ENCODE assay signal across 29 cellular contexts in genomic region chr3:6577584-6577983, GRCh38.
"Had no signal": no experiment of that assay in that cellular context is flagged by ENCODE, and none has a peak within 500 bp of the region (broad histone marks: within the 10 kb centered on the region; RNA-seq: fewer than 3 reads in every experiment).

No MANE protein-coding gene starts in this region.

- H3K4me1 ChIP-seq: parathyroid adenoma, psoas muscle, right lobe of liver, sigmoid colon, stomach, thyroid gland, tibial nerve, upper lobe of left lung, vagina had no signal

- H3K27ac ChIP-seq: neutrophil, ovary, parathyroid adenoma, psoas muscle, right lobe of liver, sigmoid colon, stomach, thoracic aorta, thyroid gland, tibial nerve, upper lobe of left lung, vagina had no signal

- DNase-seq: nephron progenitor cell; nucleus accumbens; ovary; posterior cingulate gyrus; psoas muscle; right cardiac atrium; right lobe of liver; sigmoid colon; small intestine; stimulated activated CD4-positive, alpha-beta T cell treated with anti-CD3 and anti-CD28 coated beads, Interleukin-15, amount 100 ng/mL, for 24 hours; stimulated activated CD4-positive, alpha-beta T cell treated with anti-CD3 and anti-CD28 coated beads, Interleukin-2, amount 100 ng/mL, for 24 hours; stimulated activated CD4-positive, alpha-beta T cell treated with anti-CD3 and anti-CD28 coated beads, Interleukin-2, amount 100 ng/mL, for 48 hours; stimulated activated CD4-positive, alpha-beta T cell treated with anti-CD3 and anti-CD28 coated beads, Interleukin-4, amount 100 ng/mL, for 24 hours; stimulated activated naive B cell treated with anti-CD40 and anti-IgM and Interleukin-4, amounts not matched to agents 10 μg/mL and 1 μg/mL and 100 μg/mL, for 72 hours; stimulated activated naive CD4-positive, alpha-beta T cell treated with Interleukin-2 at 50 U/mL for 16 hours; stomach; thyroid gland; trophoblast cell; upper lobe of left lung had no signal

- H3K9me3 ChIP-seq: neutrophil, ovary, psoas muscle, right lobe of liver, sigmoid colon, thoracic aorta, thyroid gland, upper lobe of left lung, vagina had no signal

- H3K9ac ChIP-seq: parathyroid adenoma had no signal

- H3K9me3 Mint-ChIP-seq: nephron progenitor cell had no signal

- H3K36me3 ChIP-seq: neutrophil, ovary, right lobe of liver, sigmoid colon, stomach, thoracic aorta, thyroid gland, tibial nerve, upper lobe of left lung, vagina had no signal

- H3K36me3 Mint-ChIP-seq: stimulated activated effector memory CD8-positive, alpha-beta T cell treated with anti-CD3 and anti-CD28 coated beads, Interleukin-12 subunit alpha, Interleukin-12 subunit beta, amount 100 ng/mL, for 72 hours; stimulated activated naive B cell treated with anti-CD40 and anti-IgM and Interleukin-4, amounts not matched to agents 10 μg/mL and 1 μg/mL and 100 μg/mL, for 72 hours had no signal

- H3K4me1 Mint-ChIP-seq: nephron progenitor cell; neural crest cell; stimulated activated effector memory CD8-positive, alpha-beta T cell treated with anti-CD3 and anti-CD28 coated beads, Interleukin-12 subunit alpha, Interleukin-12 subunit beta, amount 100 ng/mL, for 72 hours; stimulated activated naive B cell treated with anti-CD40 and anti-IgM and Interleukin-4, amounts not matched to agents 10 μg/mL and 1 μg/mL and 100 μg/mL, for 72 hours had no signal

- H3K79me2 ChIP-seq: parathyroid adenoma had no signal

- H3K4me3 ChIP-seq: ovary, psoas muscle, right lobe of liver, sigmoid colon, stomach, thoracic aorta, thyroid gland, tibial nerve, upper lobe of left lung, vagina had no signal

- H3K27me3 Mint-ChIP-seq: natural killer cell treated with Interleukin-12 subunit alpha and Interleukin-12 subunit beta and Interleukin-15 and Interleukin-18, amount 100 ng/mL, for 72 hours; progenitor cell of endocrine pancreas; stimulated activated naive B cell treated with anti-CD40 and anti-IgM and Interleukin-4, amounts not matched to agents 10 μg/mL and 1 μg/mL and 100 μg/mL, for 72 hours; stimulated activated naive CD8-positive, alpha-beta T cell treated with anti-CD3 and anti-CD28 coated beads, Interleukin-15, Interleukin-2, amounts not matched to agents 100 ng/mL and 50 ng/mL, for 24 hours had no signal

- H3K27me3 ChIP-seq: neutrophil, ovary, right lobe of liver, sigmoid colon, stomach, thyroid gland, tibial nerve, upper lobe of left lung, vagina had no signal

- H2AFZ ChIP-seq: parathyroid adenoma had no signal

- H3K4me3 Mint-ChIP-seq: natural killer cell treated with Interleukin-12 subunit alpha and Interleukin-12 subunit beta and Interleukin-15 and Interleukin-18, amount 100 ng/mL, for 72 hours; nephron progenitor cell; neural crest cell; stimulated activated effector memory CD8-positive, alpha-beta T cell treated with anti-CD3 and anti-CD28 coated beads, Interleukin-12 subunit alpha, Interleukin-12 subunit beta, amount 100 ng/mL, for 72 hours; stimulated activated naive B cell treated with anti-CD40 and anti-IgM and Interleukin-4, amounts not matched to agents 10 μg/mL and 1 μg/mL and 100 μg/mL, for 72 hours; stimulated activated naive CD8-positive, alpha-beta T cell treated with anti-CD3 and anti-CD28 coated beads, Interleukin-15, Interleukin-2, amounts not matched to agents 100 ng/mL and 50 ng/mL, for 24 hours had no signal

- ATAC-seq: natural killer cell treated with Interleukin-12 subunit alpha and Interleukin-12 subunit beta and Interleukin-15 and Interleukin-18, amount 100 ng/mL, for 72 hours; psoas muscle; right cardiac atrium; right lobe of liver; stimulated activated effector memory CD8-positive, alpha-beta T cell treated with anti-CD3 and anti-CD28 coated beads, Interleukin-12 subunit alpha, Interleukin-12 subunit beta, amount 100 ng/mL, for 72 hours; stimulated activated naive B cell treated with anti-CD40 and anti-IgM and Interleukin-4, amounts not matched to agents 10 μg/mL and 1 μg/mL and 100 μg/mL, for 72 hours had no signal

- H3K27ac Mint-ChIP-seq: natural killer cell treated with Interleukin-12 subunit alpha and Interleukin-12 subunit beta and Interleukin-15 and Interleukin-18, amount 100 ng/mL, for 72 hours; nephron progenitor cell; progenitor cell of endocrine pancreas; stimulated activated effector memory CD8-positive, alpha-beta T cell treated with anti-CD3 and anti-CD28 coated beads, Interleukin-12 subunit alpha, Interleukin-12 subunit beta, amount 100 ng/mL, for 72 hours; stimulated activated naive B cell treated with anti-CD40 and anti-IgM and Interleukin-4, amounts not matched to agents 10 μg/mL and 1 μg/mL and 100 μg/mL, for 72 hours; stimulated activated naive CD8-positive, alpha-beta T cell treated with anti-CD3 and anti-CD28 coated beads, Interleukin-15, Interleukin-2, amounts not matched to agents 100 ng/mL and 50 ng/mL, for 24 hours had no signal
